15 cellular contexts compared by ENCODE assay signal in the genomic region with DNA sequence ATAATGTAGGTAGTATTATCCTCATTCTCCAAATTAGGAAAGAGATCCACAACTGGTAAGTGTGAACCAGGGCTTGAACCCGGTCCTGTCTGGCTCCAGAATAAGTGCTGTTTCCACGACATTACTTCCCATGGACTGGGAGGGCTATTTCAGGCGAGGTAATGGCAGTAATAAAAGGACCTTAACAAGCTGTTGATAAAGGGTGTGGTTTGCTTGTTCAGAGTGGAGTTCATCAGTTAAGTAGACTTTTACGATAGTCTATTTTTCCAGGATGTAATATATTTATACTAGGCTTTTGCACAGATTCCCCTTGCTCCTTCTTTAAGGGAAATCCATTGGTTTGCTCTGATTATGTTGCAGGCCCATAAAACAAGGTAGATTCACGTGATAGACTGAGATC.
DNase-seq lines count a peak whose midpoint lies in the region; ATAC-seq and TF ChIP-seq lines count a peak whose summit lies in the region.
"Had no signal": no experiment of that assay in that cellular context is flagged by ENCODE, and none has a peak within 500 bp of the region (broad histone marks: within the 10 kb centered on the region; RNA-seq: fewer than 3 reads in every experiment).

No MANE protein-coding gene starts in this region.

- no peak for TF ChIP-seq CTCF in hepatocyte (IDR thresholded peaks at IDR 0.05; ENCODE audit: poor library complexity)
- TF ChIP-seq CTCF in neutrophil (IDR thresholded peaks at IDR 0.05): no peak

- H3K27me3 ChIP-seq in hepatocyte (no peaks in the 10 kb centered on the region), neutrophil (no peaks in the 10 kb centered on the region)
- H3K27me3 ChIP-seq: BLaER1 treated with 17β-estradiol and CSF1 and Interleukin-3, amounts not matched to agents 10 nM and 100 nM had no signal

- H3K4me2 ChIP-seq in hepatocyte: no peak overlapping the region
- H3K4me2 ChIP-seq: BLaER1 treated with 17β-estradiol and CSF1 and Interleukin-3, amounts not matched to agents 10 nM and 100 nM; GM23338 had no signal

- H3K9me3 ChIP-seq in hepatocyte (ENCODE audit: low read depth) (no peaks in the 10 kb centered on the region), neutrophil (no peaks in the 10 kb centered on the region)
- H3K9me3 ChIP-seq: BLaER1 treated with 17β-estradiol and CSF1 and Interleukin-3, amounts not matched to agents 10 nM and 100 nM had no signal

- DNase-seq in NCI-H748 (lab: John Stamatoyannopoulos, UW; ENCODE audit: unreplicated experiment) (peak; percentile 70), NCI-H748 treated with DMSO at 0.1 percent for 48 hours (lab: John Stamatoyannopoulos, UW) (no peak), LoVo (ENCODE audit: low spot score) (peak; percentile 55), hepatocyte (ENCODE audit: low spot score) (peak; percentile 34), SKM-1 (lab: John Stamatoyannopoulos, UW; ENCODE audit: unreplicated experiment) (no peak), SKM-1 treated with dmso at 0.1 percent for 144 hours (lab: John Stamatoyannopoulos, UW; ENCODE audit: unreplicated experiment) (no peak)
- DNase-seq: 8988T; Calu3; CD8-positive, alpha-beta T cell; HCEC 1CT; HFFc6 had no signal

- ATAC-seq in GM18873 (IDR thresholded peaks at IDR 0.05; ENCODE audit: low FRiP score, unreplicated experiment): no peak
- ATAC-seq: CD8-positive, alpha-beta T cell; GM23338 had no signal

- H3K9me2 ChIP-seq in hepatocyte (replicated peaks; ENCODE audit: insufficient read depth): no peaks in the 10 kb centered on the region

- H3K4me3 ChIP-seq in hepatocyte (no peak overlapping the region), neutrophil (ENCODE audit: low read depth in 1 of 2, low read length in 1 of 2) (no peak overlapping the region)
- H3K4me3 ChIP-seq: BLaER1 treated with 17β-estradiol and CSF1 and Interleukin-3, amounts not matched to agents 10 nM and 100 nM; GM23338 had no signal

- H3K79me2 ChIP-seq in hepatocyte: no peaks in the 10 kb centered on the region

- H3K4me1 ChIP-seq in hepatocyte (ENCODE audit: insufficient read depth) (peaks cover 16% of the 10 kb centered on the region), neutrophil (ENCODE audit: control insufficient read depth in 1 of 2, insufficient read depth in 1 of 2, low read depth in 1 of 2, low read length in 1 of 2) (peaks cover 54 to 62% of the 10 kb centered on the region in 2 experiments)

- peak overlapping the region; percentile 59 for H3K27ac ChIP-seq in hepatocyte
- H3K27ac ChIP-seq in neutrophil: peak overlapping the region; percentile 83
- H3K27ac ChIP-seq: BLaER1 treated with 17β-estradiol and CSF1 and Interleukin-3, amounts not matched to agents 10 nM and 100 nM had no signal

- H3K36me3 ChIP-seq in hepatocyte (replicated peaks; ENCODE audit: insufficient read depth, low read depth): no peaks in the 10 kb centered on the region
- H3K36me3 ChIP-seq in neutrophil: no peaks in the 10 kb centered on the region
- H3K36me3 ChIP-seq: BLaER1 treated with 17β-estradiol and CSF1 and Interleukin-3, amounts not matched to agents 10 nM and 100 nM had no signal

- H4K20me1 ChIP-seq in hepatocyte (ENCODE audit: insufficient read depth, poor library complexity, severe bottlenecking): no peaks in the 10 kb centered on the region
- H4K20me1 ChIP-seq: BLaER1 treated with 17β-estradiol and CSF1 and Interleukin-3, amounts not matched to agents 10 nM and 100 nM had no signal

- no peak overlapping the region for H2AFZ ChIP-seq in hepatocyte
- H2AFZ ChIP-seq: GM23338 had no signal

- 39% methylated on average over 5 of the region's 5 CpGs for WGBS in hepatocyte (ENCODE audit: low lambda C conversion rate, missing lambda C conversion rate)

Comparison
In these comparisons a context has a peak if more than half of its experiments do, and no peak if none do; other contexts are left out.
1. DNase-seq: peak in NCI-H748 (single experiment), LoVo (single experiment) and hepatocyte (single experiment); none in NCI-H748 treated with DMSO at 0.1 percent for 48 hours (single experiment), SKM-1 (single experiment) and SKM-1 treated with dmso at 0.1 percent for 144 hours (single experiment).